2 cellular contexts compared by ENCODE assay signal in genomic region chr1:234709473-234710279, GRCh38.
TF ChIP-seq lines count a peak whose summit lies in the region.

No MANE protein-coding gene starts in this region.

TF ChIP-seq in K562, 482 proteins besides CTCF, POLR2A, EP300 and RAD21 (continued from another document and continues in another):
- TF ChIP-seq, protein P1, sequence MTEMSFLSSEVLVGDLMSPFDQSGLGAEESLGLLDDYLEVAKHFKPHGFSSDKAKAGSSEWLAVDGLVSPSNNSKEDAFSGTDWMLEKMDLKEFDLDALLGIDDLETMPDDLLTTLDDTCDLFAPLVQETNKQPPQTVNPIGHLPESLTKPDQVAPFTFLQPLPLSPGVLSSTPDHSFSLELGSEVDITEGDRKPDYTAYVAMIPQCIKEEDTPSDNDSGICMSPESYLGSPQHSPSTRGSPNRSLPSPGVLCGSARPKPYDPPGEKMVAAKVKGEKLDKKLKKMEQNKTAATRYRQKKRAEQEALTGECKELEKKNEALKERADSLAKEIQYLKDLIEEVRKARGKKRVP (CRISPR knock-in tag; IDR thresholded peaks at IDR 0.05) = peak; percentile 36; the same call in 1 of the 2 replicates
- TF ChIP-seq TEAD4 (IDR thresholded peaks at IDR 0.05; ENCODE audit: low read length) (no peak), TEAD4 (CRISPR knock-in tag; IDR thresholded peaks at IDR 0.05; ENCODE audit: borderline replicate concordance) (no peak), CHD4 (IDR thresholded peaks at IDR 0.05; ENCODE audit: insufficient read depth, insufficient replicate concordance, low read depth, low read length, poor library complexity, severe bottlenecking) (no peak), FOXP1 (CRISPR knock-in tag; IDR thresholded peaks at IDR 0.05) (no peak), ZNF639 (CRISPR knock-in tag; conservative IDR thresholded peaks at IDR 0.05 in 1 of 2, IDR thresholded peaks at IDR 0.05 in 1 of 2) (peak in 1 of 2 experiments; percentile 76; a peak in 1 of 4 replicates), ZBTB40 (IDR thresholded peaks at IDR 0.05) (no peak), ZBTB40 (CRISPR knock-in tag; IDR thresholded peaks at IDR 0.05) (no peak)

TF ChIP-seq in HepG2, 621 proteins besides CTCF, POLR2A, EP300 and RAD21 (continued from another document):
- TF ChIP-seq, protein P2, sequence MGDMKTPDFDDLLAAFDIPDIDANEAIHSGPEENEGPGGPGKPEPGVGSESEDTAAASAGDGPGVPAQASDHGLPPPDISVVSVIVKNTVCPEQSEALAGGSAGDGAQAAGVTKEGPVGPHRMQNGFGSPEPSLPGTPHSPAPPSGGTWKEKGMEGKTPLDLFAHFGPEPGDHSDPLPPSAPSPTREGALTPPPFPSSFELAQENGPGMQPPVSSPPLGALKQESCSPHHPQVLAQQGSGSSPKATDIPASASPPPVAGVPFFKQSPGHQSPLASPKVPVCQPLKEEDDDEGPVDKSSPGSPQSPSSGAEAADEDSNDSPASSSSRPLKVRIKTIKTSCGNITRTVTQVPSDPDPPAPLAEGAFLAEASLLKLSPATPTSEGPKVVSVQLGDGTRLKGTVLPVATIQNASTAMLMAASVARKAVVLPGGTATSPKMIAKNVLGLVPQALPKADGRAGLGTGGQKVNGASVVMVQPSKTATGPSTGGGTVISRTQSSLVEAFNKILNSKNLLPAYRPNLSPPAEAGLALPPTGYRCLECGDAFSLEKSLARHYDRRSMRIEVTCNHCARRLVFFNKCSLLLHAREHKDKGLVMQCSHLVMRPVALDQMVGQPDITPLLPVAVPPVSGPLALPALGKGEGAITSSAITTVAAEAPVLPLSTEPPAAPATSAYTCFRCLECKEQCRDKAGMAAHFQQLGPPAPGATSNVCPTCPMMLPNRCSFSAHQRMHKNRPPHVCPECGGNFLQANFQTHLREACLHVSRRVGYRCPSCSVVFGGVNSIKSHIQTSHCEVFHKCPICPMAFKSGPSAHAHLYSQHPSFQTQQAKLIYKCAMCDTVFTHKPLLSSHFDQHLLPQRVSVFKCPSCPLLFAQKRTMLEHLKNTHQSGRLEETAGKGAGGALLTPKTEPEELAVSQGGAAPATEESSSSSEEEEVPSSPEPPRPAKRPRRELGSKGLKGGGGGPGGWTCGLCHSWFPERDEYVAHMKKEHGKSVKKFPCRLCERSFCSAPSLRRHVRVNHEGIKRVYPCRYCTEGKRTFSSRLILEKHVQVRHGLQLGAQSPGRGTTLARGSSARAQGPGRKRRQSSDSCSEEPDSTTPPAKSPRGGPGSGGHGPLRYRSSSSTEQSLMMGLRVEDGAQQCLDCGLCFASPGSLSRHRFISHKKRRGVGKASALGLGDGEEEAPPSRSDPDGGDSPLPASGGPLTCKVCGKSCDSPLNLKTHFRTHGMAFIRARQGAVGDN (CRISPR knock-in tag; IDR thresholded peaks at IDR 0.05) = peak; percentile 51
- no peak for TF ChIP-seq ZNF547 (CRISPR knock-in tag; IDR thresholded peaks at IDR 0.05)
- TF ChIP-seq E2F2 (CRISPR knock-in tag; IDR thresholded peaks at IDR 0.05; ENCODE audit: borderline replicate concordance) = no peak
- no peak for TF ChIP-seq KMT2B (CRISPR knock-in tag; IDR thresholded peaks at IDR 0.05)
- no peak for TF ChIP-seq TSC22D2 (CRISPR knock-in tag; IDR thresholded peaks at IDR 0.05; ENCODE audit: borderline replicate concordance)
- no peak for TF ChIP-seq HNRNPLL (IDR thresholded peaks at IDR 0.05; ENCODE audit: low read depth, low read length, poor library complexity, severe bottlenecking)
- peak; percentile 67 for TF ChIP-seq AGO2 (optimal IDR thresholded peaks at IDR 0.05; ENCODE audit: low read depth, low read length)
- peak; percentile 80 for TF ChIP-seq ZBTB33 (CRISPR knock-in tag; IDR thresholded peaks at IDR 0.05)
- no peak for TF ChIP-seq SOX6 (IDR thresholded peaks at IDR 0.05)
- no peak for TF ChIP-seq SOX6 (CRISPR knock-in tag; IDR thresholded peaks at IDR 0.05)
- TF ChIP-seq, protein P3, sequence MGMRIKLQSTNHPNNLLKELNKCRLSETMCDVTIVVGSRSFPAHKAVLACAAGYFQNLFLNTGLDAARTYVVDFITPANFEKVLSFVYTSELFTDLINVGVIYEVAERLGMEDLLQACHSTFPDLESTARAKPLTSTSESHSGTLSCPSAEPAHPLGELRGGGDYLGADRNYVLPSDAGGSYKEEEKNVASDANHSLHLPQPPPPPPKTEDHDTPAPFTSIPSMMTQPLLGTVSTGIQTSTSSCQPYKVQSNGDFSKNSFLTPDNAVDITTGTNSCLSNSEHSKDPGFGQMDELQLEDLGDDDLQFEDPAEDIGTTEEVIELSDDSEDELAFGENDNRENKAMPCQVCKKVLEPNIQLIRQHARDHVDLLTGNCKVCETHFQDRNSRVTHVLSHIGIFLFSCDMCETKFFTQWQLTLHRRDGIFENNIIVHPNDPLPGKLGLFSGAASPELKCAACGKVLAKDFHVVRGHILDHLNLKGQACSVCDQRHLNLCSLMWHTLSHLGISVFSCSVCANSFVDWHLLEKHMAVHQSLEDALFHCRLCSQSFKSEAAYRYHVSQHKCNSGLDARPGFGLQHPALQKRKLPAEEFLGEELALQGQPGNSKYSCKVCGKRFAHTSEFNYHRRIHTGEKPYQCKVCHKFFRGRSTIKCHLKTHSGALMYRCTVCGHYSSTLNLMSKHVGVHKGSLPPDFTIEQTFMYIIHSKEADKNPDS (CRISPR knock-in tag; IDR thresholded peaks at IDR 0.05) = 0 out of 2 replicates have a peak, but pooled peaks have one; percentile 23
- no peak for TF ChIP-seq FOXO1 (CRISPR knock-in tag; IDR thresholded peaks at IDR 0.05)
